8 cellular contexts compared by ENCODE assay signal in the genomic region with DNA sequence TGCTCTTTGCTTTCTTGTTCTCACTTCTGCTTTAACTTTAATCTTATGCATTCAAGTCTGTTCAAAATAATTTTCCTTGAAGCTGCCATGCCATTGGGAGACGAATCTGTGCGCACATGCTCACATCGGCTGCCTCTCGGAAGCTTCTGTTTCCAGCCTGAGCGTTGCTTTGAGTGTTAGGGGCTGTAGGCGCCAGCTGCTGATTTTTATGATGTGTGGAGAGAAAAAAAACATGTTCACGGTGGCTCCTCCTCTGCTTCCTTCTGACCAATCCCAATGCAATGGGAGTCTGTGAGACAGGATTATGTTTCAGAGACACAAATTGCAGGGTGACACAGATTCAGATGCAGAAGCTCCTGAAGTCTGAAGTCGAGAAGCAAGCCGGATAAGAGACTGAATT. TPM values are rescaled to one million over a fixed set of nuclear protein-coding genes. Genes with fewer than 3 reads are reported as not detected.
DNase-seq lines count a peak whose midpoint lies in the region; ATAC-seq, FAIRE-seq and TF ChIP-seq lines count a peak whose summit lies in the region.

A gene (minus strand): TSS at position 178 of the 400 bp plus-strand sequence. CDS start 426 bp downstream, outside the sequence.

- peak within 1 kb of the TSS; percentile 61 to 83 (median 77) for H3K4me3 Mint-ChIP-seq in brain
- H3K4me3 Mint-ChIP-seq in activated CD8-positive, alpha-beta memory T cell treated with anti-CD3 and anti-CD28 coated beads, Interleukin-2, amount 10 ng/mL, durations not matched to agents 7 days and 5 days: no peak within 1 kb of the TSS
- no peak within 1 kb of the TSS for H3K4me3 Mint-ChIP-seq in activated T-cell treated with anti-CD3 and anti-CD28 coated beads, Interleukin-2, amount 50 U/mL, for 72 hours

- 12% methylated on average over 9 of the region's 9 CpGs for WGBS in HepG2 (ENCODE audit: low lambda C conversion rate)

- POLR2A ChIA-PET in HepG2 (lab: Yijun Ruan, JAX): no interaction called here

- H3K36me3 ChIP-seq in lower lobe of right lung (no peaks in the 10 kb centered on the region), HepG2 (replicated peaks in 1 of 2; ENCODE audit: control insufficient read depth in 1 of 2, insufficient read depth in 2 of 2, low read length in 2 of 2) (no peaks in the 10 kb centered on the region)

- no peaks in the 10 kb centered on the region for H3K36me3 Mint-ChIP-seq in brain
- no peaks in the 10 kb centered on the region for H3K36me3 Mint-ChIP-seq in activated CD8-positive, alpha-beta memory T cell treated with anti-CD3 and anti-CD28 coated beads, Interleukin-2, amount 10 ng/mL, durations not matched to agents 7 days and 5 days
- no peaks in the 10 kb centered on the region for H3K36me3 Mint-ChIP-seq in activated T-cell treated with anti-CD3 and anti-CD28 coated beads, Interleukin-2, amount 50 U/mL, for 72 hours (ENCODE audit: insufficient read depth in 2 of 2)

- H3K27ac ChIP-seq in lower lobe of right lung: no peak within 1 kb of the TSS
- no peak within 1 kb of the TSS for H3K27ac ChIP-seq in HepG2 (ENCODE audit: extremely low read length, insufficient read depth, low read length)

- no peak within 1 kb of the TSS for H2AFZ ChIP-seq in HepG2 (ENCODE audit: low read length)

- no peak within 1 kb of the TSS for H3K4me2 ChIP-seq in HepG2 (ENCODE audit: low read depth, low read length)

- BruUV-seq in HepG2 (replicated peaks; lab: Mats Ljungman, UMichigan): no TSS peak

- CTCF ChIA-PET in HepG2 (lab: Yijun Ruan, JAX; ENCODE audit: low intra/inter-chr PET ratio, low total read pairs): no interaction called here
- CTCF ChIA-PET in activated CD8-positive, alpha-beta memory T cell treated with anti-CD3 and anti-CD28 coated beads, Interleukin-2, amount 10 ng/mL, durations not matched to agents 7 days and 5 days (lab: Charles Lee): no interaction called here

- H3K27me3 ChIP-seq in lower lobe of right lung (ENCODE audit: low read depth) (no peaks in the 10 kb centered on the region), HepG2 (ENCODE audit: control insufficient read depth in 1 of 2, insufficient read depth in 2 of 2, low read length in 2 of 2) (no peaks in the 10 kb centered on the region)

- no peaks in the 10 kb centered on the region for H3K79me2 ChIP-seq in HepG2 (ENCODE audit: insufficient read depth, low read length)

- no peaks in the 10 kb centered on the region for H3K27me3 Mint-ChIP-seq in brain
- H3K27me3 Mint-ChIP-seq in activated CD8-positive, alpha-beta memory T cell treated with anti-CD3 and anti-CD28 coated beads, Interleukin-2, amount 10 ng/mL, durations not matched to agents 7 days and 5 days: no peaks in the 10 kb centered on the region
- no peaks in the 10 kb centered on the region for H3K27me3 Mint-ChIP-seq in activated T-cell treated with anti-CD3 and anti-CD28 coated beads, Interleukin-2, amount 50 U/mL, for 72 hours (ENCODE audit: low read depth)

- no peaks in the 10 kb centered on the region for H4K20me1 ChIP-seq in HepG2 (ENCODE audit: insufficient read depth, low read length)

- in situ Hi-C loops in HepG2 (cut with HindIII; ENCODE audit: extremely low pct_ligation_motif_present, low pct_unique_long_range_greater_than_20kb): no loop called here

- TF ChIP-seq CTCF in brain (conservative IDR thresholded peaks at IDR 0.05): no peak
- TF ChIP-seq CTCF in lower lobe of right lung (IDR thresholded peaks at IDR 0.05): no peak
- TF ChIP-seq CTCF in HepG2 (CRISPR knock-in tag; IDR thresholded peaks at IDR 0.05): no peak

- no peak within 1 kb of the TSS for H3K9ac ChIP-seq in HepG2 (ENCODE audit: insufficient read depth, low read depth, low read length)

- DNase-seq in DMS53 (lab: John Stamatoyannopoulos, UW) (peak; percentile 97), NCI-H2081 (lab: John Stamatoyannopoulos, UW) (peak; percentile 85 to 94), lower lobe of right lung (no peak), HepG2 (ENCODE audit: low spot score) (no peak)
- DNase-seq in activated CD8-positive, alpha-beta memory T cell treated with anti-CD3 and anti-CD28 coated beads, Interleukin-2, amount 10 ng/mL, durations not matched to agents 7 days and 5 days: no peak
- DNase-seq in activated T-cell treated with anti-CD3 and anti-CD28 coated beads, Interleukin-2, amount 50 U/mL, for 72 hours: no peak

- no peaks in the 10 kb centered on the region for H3K9me3 ChIP-seq in lower lobe of right lung
- H3K9me3 ChIP-seq in HepG2 (ENCODE audit: low read length): no peaks in the 10 kb centered on the region

- no peaks in the 10 kb centered on the region for H3K4me1 ChIP-seq in lower lobe of right lung
- H3K4me1 ChIP-seq in HepG2 (ENCODE audit: insufficient read depth, low read length): no peaks in the 10 kb centered on the region

- no peak for TF ChIP-seq POLR2A in HepG2 (IDR thresholded peaks at IDR 0.05; ENCODE audit: insufficient read depth in 1 of 2, low read depth in 2 of 2, low read length in 2 of 2)

- TF ChIP-seq RAD21 in HepG2 (CRISPR knock-in tag; IDR thresholded peaks at IDR 0.05): no peak

- ATAC-seq in lower lobe of right lung: peak; percentile 68 to 80
- ATAC-seq in GM21717 (IDR thresholded peaks at IDR 0.05; ENCODE audit: unreplicated experiment): no peak
- ATAC-seq in HepG2: no peak
- no peak for ATAC-seq in activated CD8-positive, alpha-beta memory T cell treated with anti-CD3 and anti-CD28 coated beads, Interleukin-2, amount 10 ng/mL, durations not matched to agents 7 days and 5 days
- ATAC-seq in activated T-cell treated with anti-CD3 and anti-CD28 coated beads, Interleukin-2, amount 50 U/mL, for 72 hours (replicated peaks in 1 of 2): no peak

- H3K4me3 ChIP-seq in lower lobe of right lung (no peak within 1 kb of the TSS), HepG2 (replicated peaks in 1 of 3; ENCODE audit: insufficient read depth in 1 of 3, low read depth in 2 of 3, low read length in 3 of 3) (no peak within 1 kb of the TSS)

- peaks cover 24% of the 10 kb centered on the region for H3K4me1 Mint-ChIP-seq in brain
- H3K4me1 Mint-ChIP-seq in activated CD8-positive, alpha-beta memory T cell treated with anti-CD3 and anti-CD28 coated beads, Interleukin-2, amount 10 ng/mL, durations not matched to agents 7 days and 5 days: no peaks in the 10 kb centered on the region
- H3K4me1 Mint-ChIP-seq in activated T-cell treated with anti-CD3 and anti-CD28 coated beads, Interleukin-2, amount 50 U/mL, for 72 hours (ENCODE audit: low read depth): no peaks in the 10 kb centered on the region

- TF ChIP-seq EP300 in HepG2 (IDR thresholded peaks at IDR 0.05; ENCODE audit: low read depth in 2 of 2, low read length in 2 of 2) (no peak), HepG2 (CRISPR knock-in tag; IDR thresholded peaks at IDR 0.05; ENCODE audit: borderline replicate concordance) (no peak)

- no peaks in the 10 kb centered on the region for H3K9me3 Mint-ChIP-seq in brain
- H3K9me3 Mint-ChIP-seq in activated CD8-positive, alpha-beta memory T cell treated with anti-CD3 and anti-CD28 coated beads, Interleukin-2, amount 10 ng/mL, durations not matched to agents 7 days and 5 days (ENCODE audit: low read depth): no peaks in the 10 kb centered on the region
- no peaks in the 10 kb centered on the region for H3K9me3 Mint-ChIP-seq in activated T-cell treated with anti-CD3 and anti-CD28 coated beads, Interleukin-2, amount 50 U/mL, for 72 hours

- intact Hi-C loops in lower lobe of right lung (cut with DNase I): no loop called here
- intact Hi-C loops in HepG2 (cut with micrococcal nuclease; ENCODE audit: unreplicated experiment): no loop called here

- no peak for FAIRE-seq in HepG2 (lab: Jason Lieb, UNC)

- H3K27ac Mint-ChIP-seq in brain: peak within 1 kb of the TSS in 4 of 5 experiments; percentile 15 to 79 (median 55)
- H3K27ac Mint-ChIP-seq in activated CD8-positive, alpha-beta memory T cell treated with anti-CD3 and anti-CD28 coated beads, Interleukin-2, amount 10 ng/mL, durations not matched to agents 7 days and 5 days: no peak within 1 kb of the TSS
- H3K27ac Mint-ChIP-seq in activated T-cell treated with anti-CD3 and anti-CD28 coated beads, Interleukin-2, amount 50 U/mL, for 72 hours: no peak within 1 kb of the TSS

TF ChIP-seq in HepG2, 621 proteins besides CTCF, POLR2A, EP300 and RAD21 (continues in another document):
- TF ChIP-seq NONO (IDR thresholded peaks at IDR 0.05) (no peak), NONO (CRISPR knock-in tag; conservative IDR thresholded peaks at IDR 0.05) (no peak)

RNA-seq across cellular contexts. Expression of the gene that starts here (rescaled TPM):
- polyA plus RNA-seq in brain (ENCODE audit: insufficient read depth, low read depth, low replicate concordance) (not detected), HepG2 (2011; rRNA removed) (not detected in 2 replicates)
- total RNA-seq in lower lobe of right lung (0.35 TPM), HepG2 (2016; rRNA removed; fragmentation: Illumina TruSeq; extraction: Trizol) (not detected in 2 replicates)
- total RNA-seq in HepG2 (2016; cell fraction: cytosol; rRNA removed; fragmentation: Illumina TruSeq; extraction: Trizol; ENCODE audit: low read depth): not detected in 2 replicates
- total RNA-seq in HepG2 (2016; cell fraction: insoluble cytoplasmic fraction; rRNA removed; fragmentation: Illumina TruSeq; extraction: Trizol): not detected in 2 replicates
- not detected in 2 replicates for total RNA-seq in HepG2 (2016; cell fraction: membrane; rRNA removed; fragmentation: Illumina TruSeq; extraction: Trizol)
- total RNA-seq in HepG2 (2016; cell fraction: nucleus; rRNA removed; fragmentation: Illumina TruSeq; extraction: Trizol): not detected in 2 replicates
- polyA plus RNA-seq in HepG2 (2011; cell fraction: cytosol; rRNA removed): not detected in 2 replicates
- not detected in 2 replicates for polyA plus RNA-seq in HepG2 (2011; cell fraction: nucleus; rRNA removed)
- polyA plus RNA-seq in HepG2 (2012): not detected in 2 replicates
- polyA plus RNA-seq in HepG2 (2016; cell fraction: cytosol; fragmentation: Illumina TruSeq; extraction: Trizol; ENCODE audit: low read depth): not detected in 2 replicates
- not detected in 2 replicates for polyA plus RNA-seq in HepG2 (2016; cell fraction: insoluble cytoplasmic fraction; fragmentation: Illumina TruSeq; extraction: Trizol; ENCODE audit: low read depth)
- polyA plus RNA-seq in HepG2 (2016; cell fraction: membrane; fragmentation: Illumina TruSeq; extraction: Trizol; ENCODE audit: low read depth): not detected in 2 replicates
- polyA plus RNA-seq in HepG2 (2016; cell fraction: nucleus; fragmentation: Illumina TruSeq; extraction: Trizol; ENCODE audit: insufficient read depth, low read depth): not detected in 2 replicates
- polyA minus RNA-seq in HepG2 (2011; rRNA and poly(A)+ RNA removed; ENCODE audit: low replicate concordance): not detected in 2 replicates
- not detected in 2 replicates for polyA minus RNA-seq in HepG2 (2011; cell fraction: cytosol; rRNA and poly(A)+ RNA removed)
- polyA minus RNA-seq in HepG2 (2011; cell fraction: nucleus; rRNA and poly(A)+ RNA removed): not detected in 2 replicates
- not detected for total RNA-seq in activated CD8-positive, alpha-beta memory T cell treated with anti-CD3 and anti-CD28 coated beads, Interleukin-2, amount 10 ng/mL, durations not matched to agents 7 days and 5 days
- total RNA-seq in activated T-cell treated with anti-CD3 and anti-CD28 coated beads, Interleukin-2, amount 50 U/mL, for 72 hours: not detected

Comparison
In these comparisons a context has a peak if more than half of its experiments do, and no peak if none do; other contexts are left out.
1. Peak in ATAC-seq in lower lobe of right lung; RNA of the gene not detected or under 1 TPM.
2. DNase-seq: peak in DMS53 (single experiment) and NCI-H2081 (2 of 2); none in lower lobe of right lung (single experiment), HepG2 (single experiment), activated CD8-positive, alpha-beta memory T cell treated with anti-CD3 and anti-CD28 coated beads, Interleukin-2, amount 10 ng/mL, durations not matched to agents 7 days and 5 days (single experiment) and activated T-cell treated with anti-CD3 and anti-CD28 coated beads, Interleukin-2, amount 50 U/mL, for 72 hours (0 of 2).
3. H3K27ac Mint-ChIP-seq: peak in brain (4 of 5); none in activated CD8-positive, alpha-beta memory T cell treated with anti-CD3 and anti-CD28 coated beads, Interleukin-2, amount 10 ng/mL, durations not matched to agents 7 days and 5 days (single experiment) and activated T-cell treated with anti-CD3 and anti-CD28 coated beads, Interleukin-2, amount 50 U/mL, for 72 hours (single experiment).
4. H3K4me3 Mint-ChIP-seq: peak in brain (5 of 5); none in activated CD8-positive, alpha-beta memory T cell treated with anti-CD3 and anti-CD28 coated beads, Interleukin-2, amount 10 ng/mL, durations not matched to agents 7 days and 5 days (single experiment) and activated T-cell treated with anti-CD3 and anti-CD28 coated beads, Interleukin-2, amount 50 U/mL, for 72 hours (0 of 2).